Comparison of ENCODE assay signal across 14 cellular contexts in genomic region chr10:118003146-118003545, GRCh38.
"Had no signal": no experiment of that assay in that cellular context is flagged by ENCODE, and none has a peak within 500 bp of the region (broad histone marks: within the 10 kb centered on the region; RNA-seq: fewer than 3 reads in every experiment).

No MANE protein-coding gene starts in this region.

- H3K27ac Mint-ChIP-seq: endodermal cell; naive thymus-derived CD8-positive, alpha-beta T cell; stimulated activated effector memory CD8-positive, alpha-beta T cell treated with anti-CD3 and anti-CD28 coated beads, Interleukin-12 subunit alpha, Interleukin-12 subunit beta, amount 100 ng/mL, for 72 hours had no signal

- H3K27me3 Mint-ChIP-seq: activated naive CD8-positive, alpha-beta T cell treated with anti-CD3 and anti-CD28 coated beads, Interleukin-2, amount 10 ng/mL, durations not matched to agents 7 days and 5 days; naive thymus-derived CD8-positive, alpha-beta T cell had no signal

- H3K4me1 Mint-ChIP-seq: endodermal cell; naive thymus-derived CD8-positive, alpha-beta T cell; stimulated activated effector memory CD8-positive, alpha-beta T cell treated with anti-CD3 and anti-CD28 coated beads, Interleukin-12 subunit alpha, Interleukin-12 subunit beta, amount 100 ng/mL, for 72 hours had no signal

- ATAC-seq: mucosa of descending colon; naive thymus-derived CD8-positive, alpha-beta T cell had no signal

- H3K36me3 ChIP-seq: breast epithelium had no signal

- H3K27me3 ChIP-seq: ascending aorta, breast epithelium, tibial artery had no signal

- H3K9me3 ChIP-seq: ascending aorta, breast epithelium, left ventricle myocardium inferior, mucosa of descending colon, tibial artery had no signal

- H3K27ac ChIP-seq: ascending aorta, breast epithelium, left ventricle myocardium inferior, tibial artery had no signal

- H3K4me3 ChIP-seq: ascending aorta, breast epithelium, left ventricle myocardium inferior, mucosa of descending colon, tibial artery had no signal

- H3K9me3 Mint-ChIP-seq: activated naive CD8-positive, alpha-beta T cell treated with anti-CD3 and anti-CD28 coated beads, Interleukin-2, amount 10 ng/mL, durations not matched to agents 7 days and 5 days; endodermal cell; naive thymus-derived CD8-positive, alpha-beta T cell; stimulated activated effector memory CD8-positive, alpha-beta T cell treated with anti-CD3 and anti-CD28 coated beads, Interleukin-12 subunit alpha, Interleukin-12 subunit beta, amount 100 ng/mL, for 72 hours had no signal

- H3K4me1 ChIP-seq: ascending aorta, breast epithelium, left ventricle myocardium inferior, tibial artery had no signal

- H3K4me3 Mint-ChIP-seq: activated naive CD8-positive, alpha-beta T cell treated with anti-CD3 and anti-CD28 coated beads, Interleukin-2, amount 10 ng/mL, durations not matched to agents 7 days and 5 days; endodermal cell; naive thymus-derived CD8-positive, alpha-beta T cell; stimulated activated effector memory CD8-positive, alpha-beta T cell treated with anti-CD3 and anti-CD28 coated beads, Interleukin-12 subunit alpha, Interleukin-12 subunit beta, amount 100 ng/mL, for 72 hours had no signal

- DNase-seq: activated CD4-positive, alpha-beta T cell treated with anti-CD3 and anti-CD28 coated beads, Interleukin-2, amount 50 U/mL, for 48 hours; activated naive CD4-positive, alpha-beta T cell; activated naive CD8-positive, alpha-beta T cell treated with anti-CD3 and anti-CD28 coated beads, Interleukin-2, amount 10 ng/mL, durations not matched to agents 7 days and 5 days; endodermal cell; hippocampal formation; kidney; left ventricle myocardium inferior; mucosa of descending colon; naive thymus-derived CD8-positive, alpha-beta T cell; T-helper 9 cell; tibial artery had no signal
